In genomic region chr17:494601-495195, GRCh38 we compare ENCODE assay signal across 2 cellular contexts.
TF ChIP-seq lines count a peak whose summit lies in the region.

No MANE protein-coding gene starts in this region.

TF ChIP-seq in GM23338, 12 proteins besides CTCF, POLR2A, EP300 and RAD21:
- TF ChIP-seq EZH2phosphoT487 (IDR thresholded peaks at IDR 0.05; ENCODE audit: unreplicated experiment): no peak
- no peak for TF ChIP-seq ZNF114 (CRISPR knock-in tag; IDR thresholded peaks at IDR 0.05)

TF ChIP-seq in endothelial cell of umbilical vein, 7 proteins besides CTCF, POLR2A, EP300 and RAD21 (continued from another document):
- no peak for TF ChIP-seq GATA2 (IDR thresholded peaks at IDR 0.05; ENCODE audit: insufficient read depth, insufficient read length, low read depth, low read length)
- TF ChIP-seq POLR2AphosphoS5 (IDR thresholded peaks at IDR 0.05; ENCODE audit: insufficient read depth, low read depth, low read length): no peak
- TF ChIP-seq FOS (IDR thresholded peaks at IDR 0.05; ENCODE audit: borderline replicate concordance, insufficient read depth, low read length): no peak
- TF ChIP-seq MYC (IDR thresholded peaks at IDR 0.05; ENCODE audit: low read depth, low read length): no peak
- no peak for TF ChIP-seq EZH2 (IDR thresholded peaks at IDR 0.05; ENCODE audit: borderline replicate concordance, low read depth, low read length, severe bottlenecking)
- no peak for TF ChIP-seq MAX (IDR thresholded peaks at IDR 0.05; ENCODE audit: insufficient read depth, insufficient read length)
TF ChIP-seq in endothelial cell of umbilical vein: peak in this region for 0.
